ENCODE assay signal across 1 cellular context in the genomic region with DNA sequence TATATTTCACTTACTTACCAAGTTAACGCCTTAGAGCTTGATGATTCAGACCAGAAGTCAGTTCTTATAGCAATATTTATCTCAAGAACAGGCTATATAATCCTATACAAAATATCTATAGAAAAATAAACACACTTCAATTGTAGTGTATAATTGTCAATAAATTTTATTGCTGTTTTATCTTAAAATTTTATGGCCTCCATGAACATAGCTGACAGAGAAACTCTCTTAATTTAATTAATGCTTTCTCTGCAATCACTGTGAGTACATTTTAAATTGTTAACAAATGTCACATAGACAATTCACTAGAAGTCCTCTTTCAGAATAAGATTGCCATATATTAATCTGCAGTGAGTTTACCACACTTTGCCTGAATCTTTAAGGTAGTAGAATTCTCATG.
TF ChIP-seq lines count a peak whose summit lies in the region.

No MANE protein-coding gene starts in this region.

TF ChIP-seq in HEK293, 187 proteins besides CTCF, POLR2A, EP300 and RAD21 (continued from another document and continues in another):
- TF ChIP-seq, protein P1, sequence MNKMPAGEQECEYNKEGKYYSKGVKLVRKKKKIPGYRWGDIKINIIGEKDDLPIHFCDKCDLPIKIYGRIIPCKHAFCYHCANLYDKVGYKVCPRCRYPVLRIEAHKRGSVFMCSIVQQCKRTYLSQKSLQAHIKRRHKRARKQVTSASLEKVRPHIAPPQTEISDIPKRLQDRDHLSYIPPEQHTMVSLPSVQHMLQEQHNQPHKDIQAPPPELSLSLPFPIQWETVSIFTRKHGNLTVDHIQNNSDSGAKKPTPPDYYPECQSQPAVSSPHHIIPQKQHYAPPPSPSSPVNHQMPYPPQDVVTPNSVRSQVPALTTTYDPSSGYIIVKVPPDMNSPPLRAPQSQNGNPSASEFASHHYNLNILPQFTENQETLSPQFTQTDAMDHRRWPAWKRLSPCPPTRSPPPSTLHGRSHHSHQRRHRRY (tag by site-specific recombination; IDR thresholded peaks at IDR 0.05) = no peak
- TF ChIP-seq TCF7L2 (IDR thresholded peaks at IDR 0.05; ENCODE audit: borderline replicate concordance, low read depth, low read length) (peak; percentile 68; the same call in 1 of the 2 replicates), ZNF785 (tag by site-specific recombination; IDR thresholded peaks at IDR 0.05) (no peak), ZNF423 (tag by site-specific recombination; IDR thresholded peaks at IDR 0.05) (no peak), HOXA7 (CRISPR knock-in tag; IDR thresholded peaks at IDR 0.05; ENCODE audit: borderline replicate concordance) (no peak), SP7 (tag by site-specific recombination; IDR thresholded peaks at IDR 0.05) (0 out of 2 replicates have a peak, but pooled peaks have one; percentile 26), ZFP41 (tag by site-specific recombination; IDR thresholded peaks at IDR 0.05; ENCODE audit: borderline replicate concordance) (no peak), ZNF10 (tag by site-specific recombination; IDR thresholded peaks at IDR 0.05) (no peak), ZNF596 (tag by site-specific recombination; IDR thresholded peaks at IDR 0.05) (peak; percentile 46; the same call in 1 of the 2 replicates), ZNF202 (tag by site-specific recombination; IDR thresholded peaks at IDR 0.05; ENCODE audit: borderline replicate concordance) (no peak), MEIS1 (CRISPR knock-in tag; IDR thresholded peaks at IDR 0.05; ENCODE audit: borderline replicate concordance) (no peak), SCRT1 (tag by site-specific recombination; IDR thresholded peaks at IDR 0.05; ENCODE audit: borderline replicate concordance) (peak; percentile 31; the same call in 1 of the 2 replicates), OVOL3 (tag by site-specific recombination; IDR thresholded peaks at IDR 0.05) (peak; percentile 71; the same call in 1 of the 2 replicates), ZNF114 (tag by site-specific recombination; IDR thresholded peaks at IDR 0.05) (no peak), ZNF175 (tag by site-specific recombination; IDR thresholded peaks at IDR 0.05) (no peak), ZNF501 (tag by site-specific recombination; IDR thresholded peaks at IDR 0.05) (peak; percentile 46; the same call in 1 of the 2 replicates), KLF16 (tag by site-specific recombination; IDR thresholded peaks at IDR 0.05) (no peak), KLF1 (tag by site-specific recombination; IDR thresholded peaks at IDR 0.05) (no peak), ZBTB17 (tag by site-specific recombination; IDR thresholded peaks at IDR 0.05) (peak; percentile 58), HOXD13 (CRISPR knock-in tag; IDR thresholded peaks at IDR 0.05; ENCODE audit: borderline replicate concordance) (no peak), ZNF830 (tag by site-specific recombination; IDR thresholded peaks at IDR 0.05; ENCODE audit: low read depth) (no peak), ZBTB48 (tag by site-specific recombination; IDR thresholded peaks at IDR 0.05) (no peak), ZNF670 (tag by site-specific recombination; IDR thresholded peaks at IDR 0.05; ENCODE audit: low read depth) (no peak), ZNF169 (tag by site-specific recombination; IDR thresholded peaks at IDR 0.05) (no peak), ZNF146 (tag by site-specific recombination; IDR thresholded peaks at IDR 0.05) (no peak), ZNF629 (tag by site-specific recombination; IDR thresholded peaks at IDR 0.05) (no peak), MYNN (tag by site-specific recombination; IDR thresholded peaks at IDR 0.05; ENCODE audit: borderline replicate concordance) (no peak), ZNF48 (tag by site-specific recombination; IDR thresholded peaks at IDR 0.05) (no peak), ZNF223 (tag by site-specific recombination; IDR thresholded peaks at IDR 0.05) (no peak), ZNF529 (tag by site-specific recombination; IDR thresholded peaks at IDR 0.05; ENCODE audit: insufficient replicate concordance) (no peak)
- TF ChIP-seq, protein P2, sequence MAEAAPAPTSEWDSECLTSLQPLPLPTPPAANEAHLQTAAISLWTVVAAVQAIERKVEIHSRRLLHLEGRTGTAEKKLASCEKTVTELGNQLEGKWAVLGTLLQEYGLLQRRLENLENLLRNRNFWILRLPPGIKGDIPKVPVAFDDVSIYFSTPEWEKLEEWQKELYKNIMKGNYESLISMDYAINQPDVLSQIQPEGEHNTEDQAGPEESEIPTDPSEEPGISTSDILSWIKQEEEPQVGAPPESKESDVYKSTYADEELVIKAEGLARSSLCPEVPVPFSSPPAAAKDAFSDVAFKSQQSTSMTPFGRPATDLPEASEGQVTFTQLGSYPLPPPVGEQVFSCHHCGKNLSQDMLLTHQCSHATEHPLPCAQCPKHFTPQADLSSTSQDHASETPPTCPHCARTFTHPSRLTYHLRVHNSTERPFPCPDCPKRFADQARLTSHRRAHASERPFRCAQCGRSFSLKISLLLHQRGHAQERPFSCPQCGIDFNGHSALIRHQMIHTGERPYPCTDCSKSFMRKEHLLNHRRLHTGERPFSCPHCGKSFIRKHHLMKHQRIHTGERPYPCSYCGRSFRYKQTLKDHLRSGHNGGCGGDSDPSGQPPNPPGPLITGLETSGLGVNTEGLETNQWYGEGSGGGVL (tag by site-specific recombination; IDR thresholded peaks at IDR 0.05) = no peak
- TF ChIP-seq, protein P3, sequence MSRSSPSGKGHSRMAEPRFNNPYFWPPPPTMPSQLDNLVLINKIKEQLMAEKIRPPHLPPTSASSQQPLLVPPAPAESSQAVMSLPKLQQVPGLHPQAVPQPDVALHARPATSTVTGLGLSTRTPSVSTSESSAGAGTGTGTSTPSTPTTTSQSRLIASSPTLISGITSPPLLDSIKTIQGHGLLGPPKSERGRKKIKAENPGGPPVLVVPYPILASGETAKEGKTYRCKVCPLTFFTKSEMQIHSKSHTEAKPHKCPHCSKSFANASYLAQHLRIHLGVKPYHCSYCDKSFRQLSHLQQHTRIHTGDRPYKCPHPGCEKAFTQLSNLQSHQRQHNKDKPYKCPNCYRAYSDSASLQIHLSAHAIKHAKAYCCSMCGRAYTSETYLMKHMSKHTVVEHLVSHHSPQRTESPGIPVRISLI (tag by site-specific recombination; IDR thresholded peaks at IDR 0.05) = no peak
- TF ChIP-seq, protein P4, sequence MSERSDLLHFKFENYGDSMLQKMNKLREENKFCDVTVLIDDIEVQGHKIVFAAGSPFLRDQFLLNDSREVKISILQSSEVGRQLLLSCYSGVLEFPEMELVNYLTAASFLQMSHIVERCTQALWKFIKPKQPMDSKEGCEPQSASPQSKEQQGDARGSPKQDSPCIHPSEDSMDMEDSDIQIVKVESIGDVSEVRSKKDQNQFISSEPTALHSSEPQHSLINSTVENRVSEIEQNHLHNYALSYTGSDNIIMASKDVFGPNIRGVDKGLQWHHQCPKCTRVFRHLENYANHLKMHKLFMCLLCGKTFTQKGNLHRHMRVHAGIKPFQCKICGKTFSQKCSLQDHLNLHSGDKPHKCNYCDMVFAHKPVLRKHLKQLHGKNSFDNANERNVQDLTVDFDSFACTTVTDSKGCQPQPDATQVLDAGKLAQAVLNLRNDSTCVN (tag by site-specific recombination; optimal IDR thresholded peaks at IDR 0.05) = no peak
- TF ChIP-seq, protein P5, sequence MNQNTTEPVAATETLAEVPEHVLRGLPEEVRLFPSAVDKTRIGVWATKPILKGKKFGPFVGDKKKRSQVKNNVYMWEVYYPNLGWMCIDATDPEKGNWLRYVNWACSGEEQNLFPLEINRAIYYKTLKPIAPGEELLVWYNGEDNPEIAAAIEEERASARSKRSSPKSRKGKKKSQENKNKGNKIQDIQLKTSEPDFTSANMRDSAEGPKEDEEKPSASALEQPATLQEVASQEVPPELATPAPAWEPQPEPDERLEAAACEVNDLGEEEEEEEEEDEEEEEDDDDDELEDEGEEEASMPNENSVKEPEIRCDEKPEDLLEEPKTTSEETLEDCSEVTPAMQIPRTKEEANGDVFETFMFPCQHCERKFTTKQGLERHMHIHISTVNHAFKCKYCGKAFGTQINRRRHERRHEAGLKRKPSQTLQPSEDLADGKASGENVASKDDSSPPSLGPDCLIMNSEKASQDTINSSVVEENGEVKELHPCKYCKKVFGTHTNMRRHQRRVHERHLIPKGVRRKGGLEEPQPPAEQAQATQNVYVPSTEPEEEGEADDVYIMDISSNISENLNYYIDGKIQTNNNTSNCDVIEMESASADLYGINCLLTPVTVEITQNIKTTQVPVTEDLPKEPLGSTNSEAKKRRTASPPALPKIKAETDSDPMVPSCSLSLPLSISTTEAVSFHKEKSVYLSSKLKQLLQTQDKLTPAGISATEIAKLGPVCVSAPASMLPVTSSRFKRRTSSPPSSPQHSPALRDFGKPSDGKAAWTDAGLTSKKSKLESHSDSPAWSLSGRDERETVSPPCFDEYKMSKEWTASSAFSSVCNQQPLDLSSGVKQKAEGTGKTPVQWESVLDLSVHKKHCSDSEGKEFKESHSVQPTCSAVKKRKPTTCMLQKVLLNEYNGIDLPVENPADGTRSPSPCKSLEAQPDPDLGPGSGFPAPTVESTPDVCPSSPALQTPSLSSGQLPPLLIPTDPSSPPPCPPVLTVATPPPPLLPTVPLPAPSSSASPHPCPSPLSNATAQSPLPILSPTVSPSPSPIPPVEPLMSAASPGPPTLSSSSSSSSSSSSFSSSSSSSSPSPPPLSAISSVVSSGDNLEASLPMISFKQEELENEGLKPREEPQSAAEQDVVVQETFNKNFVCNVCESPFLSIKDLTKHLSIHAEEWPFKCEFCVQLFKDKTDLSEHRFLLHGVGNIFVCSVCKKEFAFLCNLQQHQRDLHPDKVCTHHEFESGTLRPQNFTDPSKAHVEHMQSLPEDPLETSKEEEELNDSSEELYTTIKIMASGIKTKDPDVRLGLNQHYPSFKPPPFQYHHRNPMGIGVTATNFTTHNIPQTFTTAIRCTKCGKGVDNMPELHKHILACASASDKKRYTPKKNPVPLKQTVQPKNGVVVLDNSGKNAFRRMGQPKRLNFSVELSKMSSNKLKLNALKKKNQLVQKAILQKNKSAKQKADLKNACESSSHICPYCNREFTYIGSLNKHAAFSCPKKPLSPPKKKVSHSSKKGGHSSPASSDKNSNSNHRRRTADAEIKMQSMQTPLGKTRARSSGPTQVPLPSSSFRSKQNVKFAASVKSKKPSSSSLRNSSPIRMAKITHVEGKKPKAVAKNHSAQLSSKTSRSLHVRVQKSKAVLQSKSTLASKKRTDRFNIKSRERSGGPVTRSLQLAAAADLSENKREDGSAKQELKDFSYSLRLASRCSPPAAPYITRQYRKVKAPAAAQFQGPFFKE (tag by site-specific recombination; IDR thresholded peaks at IDR 0.05; ENCODE audit: borderline replicate concordance) = no peak
- TF ChIP-seq, protein P6, sequence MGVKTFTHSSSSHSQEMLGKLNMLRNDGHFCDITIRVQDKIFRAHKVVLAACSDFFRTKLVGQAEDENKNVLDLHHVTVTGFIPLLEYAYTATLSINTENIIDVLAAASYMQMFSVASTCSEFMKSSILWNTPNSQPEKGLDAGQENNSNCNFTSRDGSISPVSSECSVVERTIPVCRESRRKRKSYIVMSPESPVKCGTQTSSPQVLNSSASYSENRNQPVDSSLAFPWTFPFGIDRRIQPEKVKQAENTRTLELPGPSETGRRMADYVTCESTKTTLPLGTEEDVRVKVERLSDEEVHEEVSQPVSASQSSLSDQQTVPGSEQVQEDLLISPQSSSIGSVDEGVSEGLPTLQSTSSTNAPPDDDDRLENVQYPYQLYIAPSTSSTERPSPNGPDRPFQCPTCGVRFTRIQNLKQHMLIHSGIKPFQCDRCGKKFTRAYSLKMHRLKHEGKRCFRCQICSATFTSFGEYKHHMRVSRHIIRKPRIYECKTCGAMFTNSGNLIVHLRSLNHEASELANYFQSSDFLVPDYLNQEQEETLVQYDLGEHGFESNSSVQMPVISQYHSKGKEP (tag by site-specific recombination; IDR thresholded peaks at IDR 0.05) = peak; percentile 68; the same call in 1 of the 2 replicates
- TF ChIP-seq, protein P7, sequence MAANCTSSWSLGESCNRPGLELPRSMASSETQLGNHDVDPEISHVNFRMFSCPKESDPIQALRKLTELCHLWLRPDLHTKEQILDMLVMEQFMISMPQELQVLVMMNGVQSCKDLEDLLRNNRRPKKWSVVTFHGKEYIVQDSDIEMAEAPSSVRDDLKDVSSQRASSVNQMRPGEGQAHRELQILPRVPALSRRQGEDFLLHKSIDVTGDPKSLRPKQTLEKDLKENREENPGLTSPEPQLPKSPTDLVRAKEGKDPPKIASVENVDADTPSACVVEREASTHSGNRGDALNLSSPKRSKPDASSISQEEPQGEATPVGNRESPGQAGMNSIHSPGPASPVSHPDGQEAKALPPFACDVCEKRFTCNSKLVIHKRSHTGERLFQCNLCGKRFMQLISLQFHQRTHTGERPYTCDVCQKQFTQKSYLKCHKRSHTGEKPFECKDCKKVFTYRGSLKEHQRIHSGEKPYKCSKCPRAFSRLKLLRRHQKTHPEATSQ (tag by site-specific recombination; IDR thresholded peaks at IDR 0.05) = no peak
- TF ChIP-seq, protein P8, sequence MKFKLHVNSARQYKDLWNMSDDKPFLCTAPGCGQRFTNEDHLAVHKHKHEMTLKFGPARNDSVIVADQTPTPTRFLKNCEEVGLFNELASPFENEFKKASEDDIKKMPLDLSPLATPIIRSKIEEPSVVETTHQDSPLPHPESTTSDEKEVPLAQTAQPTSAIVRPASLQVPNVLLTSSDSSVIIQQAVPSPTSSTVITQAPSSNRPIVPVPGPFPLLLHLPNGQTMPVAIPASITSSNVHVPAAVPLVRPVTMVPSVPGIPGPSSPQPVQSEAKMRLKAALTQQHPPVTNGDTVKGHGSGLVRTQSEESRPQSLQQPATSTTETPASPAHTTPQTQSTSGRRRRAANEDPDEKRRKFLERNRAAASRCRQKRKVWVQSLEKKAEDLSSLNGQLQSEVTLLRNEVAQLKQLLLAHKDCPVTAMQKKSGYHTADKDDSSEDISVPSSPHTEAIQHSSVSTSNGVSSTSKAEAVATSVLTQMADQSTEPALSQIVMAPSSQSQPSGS (tag by site-specific recombination; IDR thresholded peaks at IDR 0.05; ENCODE audit: low read depth) = no peak
- TF ChIP-seq, protein P9, sequence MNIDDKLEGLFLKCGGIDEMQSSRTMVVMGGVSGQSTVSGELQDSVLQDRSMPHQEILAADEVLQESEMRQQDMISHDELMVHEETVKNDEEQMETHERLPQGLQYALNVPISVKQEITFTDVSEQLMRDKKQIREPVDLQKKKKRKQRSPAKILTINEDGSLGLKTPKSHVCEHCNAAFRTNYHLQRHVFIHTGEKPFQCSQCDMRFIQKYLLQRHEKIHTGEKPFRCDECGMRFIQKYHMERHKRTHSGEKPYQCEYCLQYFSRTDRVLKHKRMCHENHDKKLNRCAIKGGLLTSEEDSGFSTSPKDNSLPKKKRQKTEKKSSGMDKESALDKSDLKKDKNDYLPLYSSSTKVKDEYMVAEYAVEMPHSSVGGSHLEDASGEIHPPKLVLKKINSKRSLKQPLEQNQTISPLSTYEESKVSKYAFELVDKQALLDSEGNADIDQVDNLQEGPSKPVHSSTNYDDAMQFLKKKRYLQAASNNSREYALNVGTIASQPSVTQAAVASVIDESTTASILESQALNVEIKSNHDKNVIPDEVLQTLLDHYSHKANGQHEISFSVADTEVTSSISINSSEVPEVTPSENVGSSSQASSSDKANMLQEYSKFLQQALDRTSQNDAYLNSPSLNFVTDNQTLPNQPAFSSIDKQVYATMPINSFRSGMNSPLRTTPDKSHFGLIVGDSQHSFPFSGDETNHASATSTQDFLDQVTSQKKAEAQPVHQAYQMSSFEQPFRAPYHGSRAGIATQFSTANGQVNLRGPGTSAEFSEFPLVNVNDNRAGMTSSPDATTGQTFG (tag by site-specific recombination; IDR thresholded peaks at IDR 0.05; ENCODE audit: borderline replicate concordance) = no peak
